Comparison of ENCODE assay signal across 8 cellular contexts in genomic region chr10:132434405-132435005, GRCh38. TPM values are rescaled to one million over a fixed set of nuclear protein-coding genes. Genes with fewer than 3 reads are reported as not detected.
DNase-seq lines count a peak whose midpoint lies in the region; ATAC-seq and TF ChIP-seq lines count a peak whose summit lies in the region.

No MANE protein-coding gene starts in this region.

- H3K36me3 ChIP-seq in mucosa of descending colon (ENCODE audit: low read depth): no peaks in the 10 kb centered on the region

- intact Hi-C loops in mucosa of descending colon (cut with DNase I, micrococcal nuclease): no loop called here

- no peaks in the 10 kb centered on the region for H3K9me3 ChIP-seq in mucosa of descending colon

- peaks cover 6% of the 10 kb centered on the region for H3K4me1 ChIP-seq in mucosa of descending colon (ENCODE audit: low read depth)

- no peak overlapping the region for H3K4me3 ChIP-seq in mucosa of descending colon

- ATAC-seq in mucosa of descending colon (no peak), HG02981 (IDR thresholded peaks at IDR 0.05; ENCODE audit: unreplicated experiment) (no peak), HG03045 (IDR thresholded peaks at IDR 0.05; ENCODE audit: unreplicated experiment) (no peak)

- DNase-seq in CMK (ENCODE audit: low read depth): peak; percentile 56
- DNase-seq in Kasumi-1 (lab: John Stamatoyannopoulos, UW): peak; percentile 79 to 82
- peak; percentile 53 for DNase-seq in activated CD8-positive, alpha-beta memory T cell treated with anti-CD3 and anti-CD28 coated beads, Interleukin-2, amount 50 U/mL, for 4 hours
- peak; percentile 65 to 79 (median 75) for DNase-seq in mucosa of descending colon
- no peak for DNase-seq in GM03348 (ENCODE audit: low spot score)
- no peak for DNase-seq in NCI-H1417 treated with DMSO at 0.1 percent for 48 hours (lab: John Stamatoyannopoulos, UW)

- TF ChIP-seq CTCF in mucosa of descending colon (IDR thresholded peaks at IDR 0.05): no peak

RNA-seq across cellular contexts. Expression of gene PWWP2B, which starts 37.5 kb away (rescaled TPM):
- total RNA-seq in mucosa of descending colon: 10 to 100 TPM; 37.7 to 55.6 (median 41.7) TPM

Comparison
In these comparisons a context has a peak if more than half of its experiments do, and no peak if none do; other contexts are left out.
1. DNase-seq: peak in CMK (single experiment), Kasumi-1 (2 of 2), activated CD8-positive, alpha-beta memory T cell treated with anti-CD3 and anti-CD28 coated beads, Interleukin-2, amount 50 U/mL, for 4 hours (single experiment) and mucosa of descending colon (3 of 3); none in GM03348 (single experiment) and NCI-H1417 treated with DMSO at 0.1 percent for 48 hours (single experiment).